In genomic region chr10:12129222-12130111, GRCh38 we compare ENCODE assay signal across 8 cellular contexts. TPM values are rescaled to one million over a fixed set of nuclear protein-coding genes. Genes with fewer than 3 reads are reported as not detected.
A peak's percentile ranks its signal among the peaks of the same experiment; 100 is the strongest.
DNase-seq lines count a peak whose midpoint lies in the region; ATAC-seq and TF ChIP-seq lines count a peak whose summit lies in the region.

TSS of gene SEC61A2 (plus strand) at chr10:12129677. CDS start at chr10:12129788, 111 bp downstream.

- peak within 1 kb of the TSS; percentile 78 for H3K27ac ChIP-seq in angular gyrus (ENCODE audit: low read depth, low read length)
- peak within 1 kb of the TSS; percentile 99 for H3K27ac ChIP-seq in right cardiac atrium (ENCODE audit: low read length)
- peak within 1 kb of the TSS; percentile 91 for H3K27ac ChIP-seq in vagina

- TF ChIP-seq POLR2A in GM15510 (IDR thresholded peaks at IDR 0.05; ENCODE audit: borderline replicate concordance, extremely low read depth, insufficient read length), result peak; percentile 54
- TF ChIP-seq POLR2A in vagina (IDR thresholded peaks at IDR 0.05), result peak in 1 of 2 donors; percentile 35

- no peaks in the 10 kb centered on the region for H3K36me3 Mint-ChIP-seq in T-helper 17 cell (ENCODE audit: low read depth)

- ATAC-seq in HG02852 (IDR thresholded peaks at IDR 0.05; ENCODE audit: unreplicated experiment), result peak; percentile 88
- peak; percentile 91 for ATAC-seq in T-helper 17 cell
- peak; percentile 99 for ATAC-seq in right cardiac atrium

- H3K27me3 ChIP-seq in right cardiac atrium (ENCODE audit: control insufficient read depth, insufficient read depth) (no peaks in the 10 kb centered on the region), vagina (no peaks in the 10 kb centered on the region)

- DNase-seq in NCI-H146 (lab: John Stamatoyannopoulos, UW) (peak; percentile 97), T-helper 17 cell (peak; percentile 99 to 100 (median 100)), right cardiac atrium (peak; percentile 96 to 99 (median 98)), putamen (ENCODE audit: low spot score) (peak; percentile 95), vagina (ENCODE audit: extremely low spot score in 2 of 2) (no peak)

- H3K4me3 Mint-ChIP-seq in T-helper 17 cell, result peak within 1 kb of the TSS; percentile 89

- no peak for TF ChIP-seq CTCF in vagina (IDR thresholded peaks at IDR 0.05)

- under 1% methylated on average over 108 of the region's 108 CpGs for WGBS in right cardiac atrium

- H3K27me3 Mint-ChIP-seq in T-helper 17 cell, result no peaks in the 10 kb centered on the region

- intact Hi-C loops in right cardiac atrium (cut with DNase I), result no loop called here
- intact Hi-C loops in vagina (cut with DNase I), result no loop called here

- H3K4me1 Mint-ChIP-seq in T-helper 17 cell, result peaks cover 20% of the 10 kb centered on the region

- peak within 1 kb of the TSS; percentile 86 for H3K27ac Mint-ChIP-seq in T-helper 17 cell

- H3K36me3 ChIP-seq in vagina, result peaks cover 0 to 3% of the 10 kb centered on the region in 2 donors

- no peaks in the 10 kb centered on the region for H3K9me3 ChIP-seq in T-helper 17 cell (ENCODE audit: control insufficient read depth, low read length, poor library complexity, severe bottlenecking)
- no peaks in the 10 kb centered on the region for H3K9me3 ChIP-seq in right cardiac atrium (ENCODE audit: control insufficient read depth, low read length)
- H3K9me3 ChIP-seq in vagina, result no peaks in the 10 kb centered on the region

- H3K4me3 ChIP-seq in right cardiac atrium (ENCODE audit: low read length) (peak within 1 kb of the TSS; percentile 79), vagina (peak within 1 kb of the TSS; percentile 81 to 87)

- H3K4me1 ChIP-seq in right cardiac atrium (ENCODE audit: control insufficient read depth, insufficient read depth, low read length) (no peaks in the 10 kb centered on the region), vagina (peaks cover 12% of the 10 kb centered on the region)

RNA-seq across cellular contexts. Expression of gene SEC61A2, which starts in this region (rescaled TPM):
- total RNA-seq in T-helper 17 cell (10 to 100 TPM; 17.2 to 18.9 TPM), right cardiac atrium (10 to 100 TPM in 3 of 4 donors, 1 to 10 TPM in 1; 8.8 to 18.5 (median 14.5) TPM), vagina (9.1 TPM)
- polyA plus RNA-seq in right cardiac atrium, result 11.7 TPM

Comparison
In these comparisons a context has a peak if more than half of its experiments do, and no peak if none do; other contexts are left out.
1. DNase-seq: peak in NCI-H146 (single experiment), T-helper 17 cell (3 of 3), right cardiac atrium (3 of 3) and putamen (single experiment); none in vagina (0 of 2).
2. Peak in every context shown above with its lines, with median percentiles within 50 percentile points of each other: ATAC-seq and H3K27ac ChIP-seq.